Comparison of ENCODE assay signal across 1 cellular context in the genomic region with DNA sequence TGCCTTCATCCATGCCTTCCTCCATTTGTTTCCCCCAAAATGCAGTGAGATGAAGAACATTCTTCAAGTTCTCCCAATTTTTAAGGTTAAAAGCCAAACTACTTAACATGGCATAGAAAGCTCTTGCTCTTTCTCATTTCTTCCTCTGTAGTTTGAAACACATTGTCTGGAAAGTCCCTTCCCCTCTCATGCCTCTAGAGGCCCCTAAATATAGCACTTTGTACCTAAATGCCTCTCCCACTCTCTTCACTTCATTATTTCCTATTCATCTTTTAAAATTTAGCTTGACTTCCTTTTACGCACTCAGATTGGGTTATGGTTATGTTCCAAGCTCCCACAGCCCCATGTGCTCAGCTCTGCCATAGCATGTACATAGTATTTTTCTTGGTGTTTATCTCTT.
TF ChIP-seq lines count a peak whose summit lies in the region.

No MANE protein-coding gene starts in this region.

TF ChIP-seq in GM23338, 12 proteins besides CTCF, POLR2A, EP300 and RAD21 (continued from another document):
- TF ChIP-seq STAT1 (IDR thresholded peaks at IDR 0.05; ENCODE audit: unreplicated experiment) (no peak), POLR2AphosphoS5 (IDR thresholded peaks at IDR 0.05; ENCODE audit: low read depth) (no peak), ZNF331 (CRISPR knock-in tag; IDR thresholded peaks at IDR 0.05; ENCODE audit: low read depth) (no peak), JUNB (IDR thresholded peaks at IDR 0.05; ENCODE audit: unreplicated experiment) (no peak), CREB1 (CRISPR knock-in tag; IDR thresholded peaks at IDR 0.05; ENCODE audit: low read depth) (no peak), ZNF114 (CRISPR knock-in tag; IDR thresholded peaks at IDR 0.05) (no peak), EZH2 (IDR thresholded peaks at IDR 0.05; ENCODE audit: low read depth, unreplicated experiment) (no peak)
- TF ChIP-seq, protein P1, sequence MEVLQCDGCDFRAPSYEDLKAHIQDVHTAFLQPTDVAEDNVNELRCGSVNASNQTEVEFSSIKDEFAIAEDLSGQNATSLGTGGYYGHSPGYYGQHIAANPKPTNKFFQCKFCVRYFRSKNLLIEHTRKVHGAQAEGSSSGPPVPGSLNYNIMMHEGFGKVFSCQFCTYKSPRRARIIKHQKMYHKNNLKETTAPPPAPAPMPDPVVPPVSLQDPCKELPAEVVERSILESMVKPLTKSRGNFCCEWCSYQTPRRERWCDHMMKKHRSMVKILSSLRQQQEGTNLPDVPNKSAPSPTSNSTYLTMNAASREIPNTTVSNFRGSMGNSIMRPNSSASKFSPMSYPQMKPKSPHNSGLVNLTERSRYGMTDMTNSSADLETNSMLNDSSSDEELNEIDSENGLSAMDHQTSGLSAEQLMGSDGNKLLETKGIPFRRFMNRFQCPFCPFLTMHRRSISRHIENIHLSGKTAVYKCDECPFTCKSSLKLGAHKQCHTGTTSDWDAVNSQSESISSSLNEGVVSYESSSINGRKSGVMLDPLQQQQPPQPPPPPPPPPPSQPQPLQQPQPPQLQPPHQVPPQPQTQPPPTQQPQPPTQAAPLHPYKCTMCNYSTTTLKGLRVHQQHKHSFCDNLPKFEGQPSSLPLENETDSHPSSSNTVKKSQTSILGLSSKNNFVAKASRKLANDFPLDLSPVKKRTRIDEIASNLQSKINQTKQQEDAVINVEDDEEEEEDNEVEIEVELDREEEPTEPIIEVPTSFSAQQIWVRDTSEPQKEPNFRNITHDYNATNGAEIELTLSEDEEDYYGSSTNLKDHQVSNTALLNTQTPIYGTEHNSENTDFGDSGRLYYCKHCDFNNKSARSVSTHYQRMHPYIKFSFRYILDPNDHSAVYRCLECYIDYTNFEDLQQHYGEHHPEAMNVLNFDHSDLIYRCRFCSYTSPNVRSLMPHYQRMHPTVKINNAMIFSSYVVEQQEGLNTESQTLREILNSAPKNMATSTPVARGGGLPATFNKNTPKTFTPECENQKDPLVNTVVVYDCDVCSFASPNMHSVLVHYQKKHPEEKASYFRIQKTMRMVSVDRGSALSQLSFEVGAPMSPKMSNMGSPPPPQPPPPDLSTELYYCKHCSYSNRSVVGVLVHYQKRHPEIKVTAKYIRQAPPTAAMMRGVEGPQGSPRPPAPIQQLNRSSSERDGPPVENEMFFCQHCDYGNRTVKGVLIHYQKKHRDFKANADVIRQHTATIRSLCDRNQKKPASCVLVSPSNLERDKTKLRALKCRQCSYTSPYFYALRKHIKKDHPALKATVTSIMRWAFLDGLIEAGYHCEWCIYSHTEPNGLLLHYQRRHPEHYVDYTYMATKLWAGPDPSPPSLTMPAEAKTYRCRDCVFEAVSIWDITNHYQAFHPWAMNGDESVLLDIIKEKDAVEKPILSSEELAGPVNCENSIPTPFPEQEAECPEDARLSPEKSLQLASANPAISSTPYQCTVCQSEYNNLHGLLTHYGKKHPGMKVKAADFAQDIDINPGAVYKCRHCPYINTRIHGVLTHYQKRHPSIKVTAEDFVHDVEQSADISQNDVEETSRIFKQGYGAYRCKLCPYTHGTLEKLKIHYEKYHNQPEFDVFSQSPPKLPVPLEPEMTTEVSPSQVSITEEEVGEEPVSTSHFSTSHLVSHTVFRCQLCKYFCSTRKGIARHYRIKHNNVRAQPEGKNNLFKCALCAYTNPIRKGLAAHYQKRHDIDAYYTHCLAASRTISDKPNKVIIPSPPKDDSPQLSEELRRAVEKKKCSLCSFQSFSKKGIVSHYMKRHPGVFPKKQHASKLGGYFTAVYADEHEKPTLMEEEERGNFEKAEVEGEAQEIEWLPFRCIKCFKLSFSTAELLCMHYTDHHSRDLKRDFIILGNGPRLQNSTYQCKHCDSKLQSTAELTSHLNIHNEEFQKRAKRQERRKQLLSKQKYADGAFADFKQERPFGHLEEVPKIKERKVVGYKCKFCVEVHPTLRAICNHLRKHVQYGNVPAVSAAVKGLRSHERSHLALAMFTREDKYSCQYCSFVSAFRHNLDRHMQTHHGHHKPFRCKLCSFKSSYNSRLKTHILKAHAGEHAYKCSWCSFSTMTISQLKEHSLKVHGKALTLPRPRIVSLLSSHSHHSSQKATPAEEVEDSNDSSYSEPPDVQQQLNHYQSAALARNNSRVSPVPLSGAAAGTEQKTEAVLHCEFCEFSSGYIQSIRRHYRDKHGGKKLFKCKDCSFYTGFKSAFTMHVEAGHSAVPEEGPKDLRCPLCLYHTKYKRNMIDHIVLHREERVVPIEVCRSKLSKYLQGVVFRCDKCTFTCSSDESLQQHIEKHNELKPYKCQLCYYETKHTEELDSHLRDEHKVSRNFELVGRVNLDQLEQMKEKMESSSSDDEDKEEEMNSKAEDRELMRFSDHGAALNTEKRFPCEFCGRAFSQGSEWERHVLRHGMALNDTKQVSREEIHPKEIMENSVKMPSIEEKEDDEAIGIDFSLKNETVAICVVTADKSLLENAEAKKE (CRISPR knock-in tag; IDR thresholded peaks at IDR 0.05) = no peak
- TF ChIP-seq, protein P2, sequence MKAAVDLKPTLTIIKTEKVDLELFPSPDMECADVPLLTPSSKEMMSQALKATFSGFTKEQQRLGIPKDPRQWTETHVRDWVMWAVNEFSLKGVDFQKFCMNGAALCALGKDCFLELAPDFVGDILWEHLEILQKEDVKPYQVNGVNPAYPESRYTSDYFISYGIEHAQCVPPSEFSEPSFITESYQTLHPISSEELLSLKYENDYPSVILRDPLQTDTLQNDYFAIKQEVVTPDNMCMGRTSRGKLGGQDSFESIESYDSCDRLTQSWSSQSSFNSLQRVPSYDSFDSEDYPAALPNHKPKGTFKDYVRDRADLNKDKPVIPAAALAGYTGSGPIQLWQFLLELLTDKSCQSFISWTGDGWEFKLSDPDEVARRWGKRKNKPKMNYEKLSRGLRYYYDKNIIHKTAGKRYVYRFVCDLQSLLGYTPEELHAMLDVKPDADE (IDR thresholded peaks at IDR 0.05) = no peak
TF ChIP-seq in GM23338: peak in this region for 0.
